ENCODE assay signal across 8 cellular contexts in genomic region chr7:139341058-139341775, GRCh38. TPM values are rescaled to one million over a fixed set of nuclear protein-coding genes. Genes with fewer than 3 reads are reported as not detected.
DNase-seq lines count a peak whose midpoint lies in the region; ATAC-seq and TF ChIP-seq lines count a peak whose summit lies in the region.

Gene FMC1, plus strand, starts transcription at chr7:139341337. Its CDS starts 48 bp downstream, at chr7:139341385.

- ATAC-seq in GM19023 (IDR thresholded peaks at IDR 0.05; ENCODE audit: unreplicated experiment) (peak; percentile 54), HG03196 (IDR thresholded peaks at IDR 0.05; ENCODE audit: unreplicated experiment) (peak; percentile 57)
- peak; percentile 57 to 59 for ATAC-seq in activated CD4-positive, CD25-positive, alpha-beta regulatory T cell treated with anti-CD3 and anti-CD28 coated beads, Interleukin-2, amount 50 U/mL, for 24 hours

- TF ChIP-seq CTCF in kidney epithelial cell (IDR thresholded peaks at IDR 0.05; ENCODE audit: insufficient read depth, low read length, poor library complexity, severe bottlenecking), result peak; percentile 37

- H3K36me3 ChIP-seq in kidney epithelial cell (ENCODE audit: control insufficient read depth, insufficient read depth, low read length), result no peaks in the 10 kb centered on the region

- H3K27me3 ChIP-seq in kidney epithelial cell (ENCODE audit: control insufficient read depth, insufficient read depth, low read length), result no peaks in the 10 kb centered on the region

- DNase-seq in AML-193 (lab: John Stamatoyannopoulos, UW) (peak; percentile 80 to 81), NCI-H226 (peak; percentile 83), cerebellar cortex (ENCODE audit: low spot score) (peak; percentile 97), kidney epithelial cell (ENCODE audit: low read depth) (peak; percentile 44)
- DNase-seq in stimulated activated CD4-positive, alpha-beta T cell treated with anti-CD3 and anti-CD28 coated beads, Interleukin-15, amount 100 ng/mL, for 24 hours, result peak; percentile 91

- H3K4me3 ChIP-seq in kidney epithelial cell (ENCODE audit: low read depth, low read length), result peak within 1 kb of the TSS; percentile 66

RNA-seq across cellular contexts. Expression of gene FMC1, which starts in this region (rescaled TPM):
- total RNA-seq in kidney epithelial cell, result 8.3 and 8.4 TPM in 2 replicates

Comparison
In these comparisons a context has a peak if more than half of its experiments do, and no peak if none do; other contexts are left out.
1. Peak in every context shown above with its lines: DNase-seq, ATAC-seq and H3K4me3 ChIP-seq.
2. DNase-seq: peak in every context shown above with its lines; median percentile 97 in cerebellar cortex; 91 in stimulated activated CD4-positive, alpha-beta T cell treated with anti-CD3 and anti-CD28 coated beads, Interleukin-15, amount 100 ng/mL, for 24 hours; 83 in NCI-H226; 80 in AML-193; 44 in kidney epithelial cell.